Comparison of ENCODE assay signal across 8 cellular contexts in the genomic region with DNA sequence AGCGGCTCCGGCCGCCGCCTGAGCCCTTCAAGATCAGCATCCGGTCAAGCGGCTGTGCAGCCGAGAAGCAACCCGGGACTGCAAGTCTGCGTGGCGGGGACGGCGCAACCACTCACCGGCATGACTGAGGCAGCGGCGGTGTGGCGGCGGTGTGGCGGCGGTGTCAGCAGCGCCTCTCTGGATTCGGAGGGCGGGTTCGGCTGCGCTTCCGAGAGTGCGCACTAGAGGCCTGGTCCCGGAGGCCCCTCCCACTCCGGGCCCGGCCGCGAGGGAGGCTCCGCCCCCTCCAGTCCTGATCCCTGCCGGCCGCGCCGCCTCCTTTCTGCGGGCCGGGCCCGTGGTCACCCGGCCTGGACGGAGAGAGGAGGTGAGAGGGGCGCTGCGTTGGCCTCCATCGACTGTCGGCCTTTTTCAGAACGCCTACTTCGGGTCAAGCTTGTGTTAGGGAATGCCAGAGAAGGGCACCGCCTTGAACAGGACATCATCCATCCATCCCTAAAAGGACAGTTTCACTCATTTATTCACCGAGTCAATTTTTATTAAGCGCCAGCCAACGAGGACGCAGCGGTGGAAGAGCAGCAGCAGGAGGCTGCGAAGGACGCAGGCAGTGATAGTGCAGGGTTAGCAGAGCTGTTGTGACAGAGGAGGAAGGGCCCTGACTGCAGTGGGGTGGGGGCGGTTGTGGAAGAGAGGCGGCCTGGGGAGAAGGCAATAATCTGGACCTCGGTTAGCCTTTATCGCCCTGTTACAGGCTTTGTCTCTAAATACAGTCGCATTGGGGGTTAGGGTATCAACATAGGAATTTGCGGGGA. TPM values are rescaled to one million over a fixed set of nuclear protein-coding genes. Genes with fewer than 3 reads are reported as not detected.
DNase-seq lines count a peak whose midpoint lies in the region; TF ChIP-seq lines count a peak whose summit lies in the region.

A gene with protein sequence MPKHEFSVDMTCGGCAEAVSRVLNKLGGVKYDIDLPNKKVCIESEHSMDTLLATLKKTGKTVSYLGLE (minus strand): TSS at position 202 of the 812 bp plus-strand sequence. CDS start 80 bp downstream, at position 122.

- H3K23ac ChIP-seq in H9 (ENCODE audit: insufficient read length, low read depth, low read length): no peak within 1 kb of the TSS

- peak within 1 kb of the TSS; percentile 56 for H3K9ac ChIP-seq in H9 (ENCODE audit: extremely low read depth, insufficient read length, low read length)

- no peak within 1 kb of the TSS for H2BK120ac ChIP-seq in H9 (ENCODE audit: low read depth, low read length, poor library complexity, severe bottlenecking)

- no peak for TF ChIP-seq CTCF in GM06990 (IDR thresholded peaks at IDR 0.05; ENCODE audit: insufficient read depth, low read length, poor library complexity, severe bottlenecking)
- peak; percentile 27; the same call in 1 of the 3 replicates for TF ChIP-seq CTCF in H9 (conservative IDR thresholded peaks at IDR 0.05)
- peak; percentile 25 to 66 (median 63) for TF ChIP-seq CTCF in ovary (IDR thresholded peaks at IDR 0.05)

- H3K27me3 ChIP-seq in GM06990 (replicated peaks; ENCODE audit: control insufficient read depth, insufficient read depth, low read length) (no peaks in the 10 kb centered on the region), H9 (ENCODE audit: insufficient read depth, low read length) (no peaks in the 10 kb centered on the region), MG63 (no peaks in the 10 kb centered on the region), ovary (no peaks in the 10 kb centered on the region), thymus (ENCODE audit: control insufficient read depth, insufficient read depth) (no peaks in the 10 kb centered on the region)

- peak within 1 kb of the TSS; percentile 16 for H3K18ac ChIP-seq in H9 (ENCODE audit: insufficient read length, low read depth, low read length)

- no peak within 1 kb of the TSS for H4K8ac ChIP-seq in H9 (replicated peaks; ENCODE audit: insufficient read length, low read depth, low read length)

- H2BK12ac ChIP-seq in H9 (ENCODE audit: insufficient read length, low read depth, low read length): no peak within 1 kb of the TSS

- H3K27ac ChIP-seq in H9 (ENCODE audit: insufficient read length, low read depth, low read length) (no peak within 1 kb of the TSS), ovary (peak within 1 kb of the TSS; percentile 20 to 71), thymus (ENCODE audit: low read depth) (peak within 1 kb of the TSS; percentile 81)

- no CpG with 5 or more reads among the region's 61 CpGs for WGBS in H9 (ENCODE audit: extremely low coverage, insufficient read length, low lambda C conversion rate)
- 2 to 3% (median 2%) methylated on average over 54 to 61 of the region's 61 CpGs for WGBS in ovary, 3 donors
- 6% methylated on average over 61 of the region's 61 CpGs for WGBS in thymus

- peak within 1 kb of the TSS; percentile 51 for H3K4me2 ChIP-seq in H9 (ENCODE audit: insufficient read depth, insufficient read length, low read length)

- H3K4me1 Mint-ChIP-seq in H9: peaks cover 33 to 42% of the 10 kb centered on the region in 2 experiments
- peaks cover 36% of the 10 kb centered on the region for H3K4me1 Mint-ChIP-seq in activated naive CD8-positive, alpha-beta T cell (ENCODE audit: low read depth)

- H4K91ac ChIP-seq in H9 (ENCODE audit: insufficient read length, low read depth, low read length): no peak within 1 kb of the TSS

- H3K4me3 ChIP-seq in GM06990 (replicated peaks; ENCODE audit: low read depth, low read length) (peak within 1 kb of the TSS; percentile 98), MG63 (peak within 1 kb of the TSS; percentile 96), ovary (peak within 1 kb of the TSS; percentile 95), thymus (ENCODE audit: low read length) (peak within 1 kb of the TSS; percentile 84)

- no peak within 1 kb of the TSS for H2BK15ac ChIP-seq in H9 (ENCODE audit: low read depth, low read length)

- H3K27me3 Mint-ChIP-seq in H9 (ENCODE audit: low read depth): no peaks in the 10 kb centered on the region; the same call in 1 of the 2 replicates
- no peaks in the 10 kb centered on the region for H3K27me3 Mint-ChIP-seq in activated naive CD8-positive, alpha-beta T cell

- peak; percentile 93 for DNase-seq in GM06990 (ENCODE audit: extremely low read depth, insufficient read length)
- peak; percentile 93 for DNase-seq in H9
- DNase-seq in MG63: peak; percentile 95
- peak; percentile 84 for DNase-seq in SKM-1 treated with dmso at 0.1 percent for 144 hours (lab: John Stamatoyannopoulos, UW; ENCODE audit: unreplicated experiment)
- DNase-seq in glomerular visceral epithelial cell (ENCODE audit: extremely low spot score): peak; percentile 94
- peak; percentile 90 to 95 (median 94) for DNase-seq in ovary

- no peak within 1 kb of the TSS for H2AK5ac ChIP-seq in H9 (ENCODE audit: insufficient read length, low read length)

- H3K36me3 ChIP-seq in GM06990 (ENCODE audit: control insufficient read depth, insufficient read depth, low read length) (peaks cover 2% of the 10 kb centered on the region), MG63 (peaks cover 16% of the 10 kb centered on the region), ovary (no peaks in the 10 kb centered on the region), thymus (ENCODE audit: control insufficient read depth, insufficient read depth) (no peaks in the 10 kb centered on the region)

- peak within 1 kb of the TSS; percentile 85 to 98 (median 96); a peak in 6 of 7 replicates for H3K27ac Mint-ChIP-seq in H9
- peak within 1 kb of the TSS; percentile 94 for H3K27ac Mint-ChIP-seq in activated naive CD8-positive, alpha-beta T cell

- H4K5ac ChIP-seq in H9 (ENCODE audit: insufficient read length, low read depth, low read length): no peak within 1 kb of the TSS

- H3T11ph ChIP-seq in H9 (ENCODE audit: low read length): no peak within 1 kb of the TSS

- no peak for TF ChIP-seq EP300 in ovary (IDR thresholded peaks at IDR 0.05)

- H3K14ac ChIP-seq in H9 (ENCODE audit: insufficient read depth, low read length): peak within 1 kb of the TSS; percentile 16; the same call in 1 of the 2 replicates

- H4K20me1 ChIP-seq in H9 (ENCODE audit: control insufficient read depth, insufficient read depth, insufficient read length): no peaks in the 10 kb centered on the region

- H2BK20ac ChIP-seq in H9 (ENCODE audit: low read depth, low read length, poor library complexity, severe bottlenecking): no peak within 1 kb of the TSS

- H3K9me3 ChIP-seq in H9 (ENCODE audit: control insufficient read depth, low read depth, low read length) (no peaks in the 10 kb centered on the region), MG63 (no peaks in the 10 kb centered on the region), ovary (no peaks in the 10 kb centered on the region), thymus (ENCODE audit: control insufficient read depth) (no peaks in the 10 kb centered on the region)

- H3K4me1 ChIP-seq in H9 (ENCODE audit: insufficient read depth, low read length) (peaks cover 9% of the 10 kb centered on the region), ovary (ENCODE audit: insufficient read depth) (peaks cover 7% of the 10 kb centered on the region), thymus (ENCODE audit: control insufficient read depth, insufficient read depth, low read length) (peaks cover 14% of the 10 kb centered on the region)

- no peak within 1 kb of the TSS for H3K56ac ChIP-seq in H9 (ENCODE audit: insufficient read length, low read depth, low read length)

- TF ChIP-seq POLR2A in ovary (IDR thresholded peaks at IDR 0.05): peak; percentile 83

- H3K4ac ChIP-seq in H9 (ENCODE audit: low read depth, low read length): no peak within 1 kb of the TSS

- peaks cover 3% of the 10 kb centered on the region for H3K79me1 ChIP-seq in H9 (ENCODE audit: insufficient read depth, low read depth, low read length, poor library complexity, severe bottlenecking)

- peak within 1 kb of the TSS; percentile 41 for H2AFZ ChIP-seq in H9 (ENCODE audit: low read length)

- no peaks in the 10 kb centered on the region for H3K9me3 Mint-ChIP-seq in H9
- no peaks in the 10 kb centered on the region for H3K9me3 Mint-ChIP-seq in activated naive CD8-positive, alpha-beta T cell (ENCODE audit: low read depth)

- peaks cover 5% of the 10 kb centered on the region for H3K23me2 ChIP-seq in H9 (ENCODE audit: insufficient read length, low read depth, low read length, poor library complexity, severe bottlenecking)

- no peak within 1 kb of the TSS for H2BK5ac ChIP-seq in H9 (ENCODE audit: insufficient read length, low read length)

- H3K36me3 Mint-ChIP-seq in H9 (ENCODE audit: insufficient read depth in 1 of 3, low read depth in 3 of 3): peaks cover 0 to 1% (median under 1%) of the 10 kb centered on the region in 3 experiments; a peak in 2 of 7 replicates
- H3K36me3 Mint-ChIP-seq in activated naive CD8-positive, alpha-beta T cell: no peaks in the 10 kb centered on the region

- 0 out of 2 replicates have a peak, but pooled peaks cover 2% of the 10 kb centered on the region for H3K79me2 ChIP-seq in H9 (ENCODE audit: insufficient read depth, low read length)

- intact Hi-C loops in ovary (cut with DNase I): no loop called here

- peak within 1 kb of the TSS; percentile 84 to 87 for H3K4me3 Mint-ChIP-seq in H9
- peak within 1 kb of the TSS; percentile 92 for H3K4me3 Mint-ChIP-seq in activated naive CD8-positive, alpha-beta T cell

RNA-seq across cellular contexts. Expression of the gene that starts here (rescaled TPM):
- total RNA-seq in H9 (2021): 75.0 and 79.7 TPM in 2 replicates
- total RNA-seq in MG63 (2014; rRNA removed; shearing (Covaris generic); ENCODE audit: low replicate concordance): 69.5 and 138 TPM in 2 replicates
- 10 to 100 TPM; 23.0 to 86.6 (median 48.3) TPM for total RNA-seq in ovary
- 10 to 100 TPM; 72.8 to 73.1 TPM for polyA plus RNA-seq in ovary
- 145 TPM for polyA plus RNA-seq in thymus
